12 cellular contexts compared by ENCODE assay signal in the genomic region with DNA sequence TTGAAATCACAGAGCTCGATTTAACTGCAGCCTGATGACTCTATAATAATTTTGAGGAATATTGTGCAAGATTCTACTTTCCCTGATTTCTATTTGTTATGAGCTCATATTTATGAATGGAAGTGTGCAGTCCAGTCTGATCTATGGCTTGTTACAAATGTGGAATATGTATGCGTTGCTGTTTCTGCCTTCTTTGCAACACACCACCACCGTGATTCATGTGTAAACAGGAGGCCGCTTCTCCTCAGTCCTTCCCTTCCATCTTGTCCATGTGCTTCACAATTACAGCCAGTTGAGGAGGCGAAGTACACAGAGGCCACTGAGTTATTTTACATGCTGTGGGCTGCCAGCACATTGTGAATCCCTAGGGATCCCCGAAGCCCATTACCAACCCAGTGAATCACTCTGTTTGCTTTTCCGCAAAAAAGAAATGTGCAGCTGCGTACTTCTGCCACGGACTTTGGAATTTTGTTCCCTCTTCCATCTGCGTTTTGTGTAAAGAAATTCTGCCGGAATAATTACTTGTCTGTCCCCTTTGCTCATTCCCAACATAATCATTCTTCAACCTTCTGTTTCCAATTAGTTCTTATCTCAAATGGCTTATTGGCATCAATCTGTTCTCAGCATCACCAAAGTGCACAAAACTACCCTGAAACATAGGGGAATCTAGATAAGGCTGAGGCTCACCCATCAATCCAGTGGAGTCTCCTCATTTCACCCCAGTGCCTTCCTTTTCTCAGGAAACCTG.
DNase-seq lines count a peak whose midpoint lies in the region; TF ChIP-seq lines count a peak whose summit lies in the region.
"Had no signal": no experiment of that assay in that cellular context is flagged by ENCODE, and none has a peak within 500 bp of the region (broad histone marks: within the 10 kb centered on the region; RNA-seq: fewer than 3 reads in every experiment).

No MANE protein-coding gene starts in this region.

- intact Hi-C loops in activated T-helper 2 cell treated with anti-CD3 and anti-CD28 coated beads, Interferon-gamma antibody, Interleukin-2, Interleukin-4, amounts not matched to agents 10 μg/mL and 5 μg/mL and 100 μg/mL, durations not matched to agents 14 hours and 24 hours and 36 hours (cut with micrococcal nuclease), result no loop called here
- intact Hi-C loops in PC-9 (cut with micrococcal nuclease; ENCODE audit: unreplicated experiment), result no loop called here

- H3K27me3 Mint-ChIP-seq in chondrocyte (ENCODE audit: low read depth), result no peaks in the 10 kb centered on the region
- H3K27me3 Mint-ChIP-seq in activated T-helper 2 cell treated with anti-CD3 and anti-CD28 coated beads, Interferon-gamma antibody, Interleukin-2, Interleukin-4, amounts not matched to agents 10 μg/mL and 5 μg/mL and 100 μg/mL, durations not matched to agents 14 hours and 24 hours and 36 hours (ENCODE audit: low read depth), result no peaks in the 10 kb centered on the region
- H3K27me3 Mint-ChIP-seq: activated naive CD4-positive, alpha-beta T cell treated with anti-CD3 and anti-CD28 coated beads, Interleukin-2, amount 10 ng/mL, durations not matched to agents 7 days and 5 days had no signal

- H3K9me2 ChIP-seq in PC-9 (ENCODE audit: insufficient read depth), result no peaks in the 10 kb centered on the region

- H3K27ac Mint-ChIP-seq in chondrocyte (ENCODE audit: unreplicated experiment), result peak overlapping the region; percentile 81
- H3K27ac Mint-ChIP-seq in activated T-helper 2 cell treated with anti-CD3 and anti-CD28 coated beads, Interferon-gamma antibody, Interleukin-2, Interleukin-4, amounts not matched to agents 10 μg/mL and 5 μg/mL and 100 μg/mL, durations not matched to agents 14 hours and 24 hours and 36 hours, result no peak overlapping the region
- H3K27ac Mint-ChIP-seq: activated CD4-positive, alpha-beta T cell treated with anti-CD3 and anti-CD28 coated beads for 36 hours; activated naive CD4-positive, alpha-beta T cell treated with anti-CD3 and anti-CD28 coated beads, Interleukin-2, amount 10 ng/mL, durations not matched to agents 7 days and 5 days had no signal

- no peaks in the 10 kb centered on the region for H3K27me3 ChIP-seq in PC-9 (ENCODE audit: insufficient read depth, low read depth)

- H3K79me2 ChIP-seq in PC-9 (ENCODE audit: low read depth), result no peaks in the 10 kb centered on the region

- DNase-seq in AG10803 (ENCODE audit: low read depth) (peak; percentile 93), NCI-H1694 treated with DMSO at 0.1 percent for 48 hours (lab: John Stamatoyannopoulos, UW) (peak; percentile 55), chondrocyte (ENCODE audit: low spot score) (no peak), myocyte (ENCODE audit: low read depth) (peak; percentile 85), PC-9 (no peak), NCI-H748 treated with DMSO at 0.1 percent for 48 hours (lab: John Stamatoyannopoulos, UW) (no peak)
- DNase-seq in activated T-helper 2 cell treated with anti-CD3 and anti-CD28 coated beads, Interferon-gamma antibody, Interleukin-2, Interleukin-4, amounts not matched to agents 10 μg/mL and 5 μg/mL and 100 μg/mL, durations not matched to agents 14 hours and 24 hours and 36 hours (ENCODE audit: low spot score), result no peak
- no peak for DNase-seq in stimulated activated CD4-positive, alpha-beta T cell treated with anti-CD3 and anti-CD28 coated beads, Interleukin-2, amount 100 ng/mL, for 24 hours
- DNase-seq: activated CD4-positive, alpha-beta T cell treated with anti-CD3 and anti-CD28 coated beads for 36 hours; activated naive CD4-positive, alpha-beta T cell treated with anti-CD3 and anti-CD28 coated beads, Interleukin-2, amount 10 ng/mL, durations not matched to agents 7 days and 5 days; lower lobe of right lung had no signal

- H3K4me2 ChIP-seq in PC-9, result no peak overlapping the region

- no peaks in the 10 kb centered on the region for H4K20me1 ChIP-seq in PC-9 (ENCODE audit: insufficient read depth)

- peaks cover 31% of the 10 kb centered on the region for H3K4me1 Mint-ChIP-seq in chondrocyte (ENCODE audit: low read depth)
- no peaks in the 10 kb centered on the region for H3K4me1 Mint-ChIP-seq in activated T-helper 2 cell treated with anti-CD3 and anti-CD28 coated beads, Interferon-gamma antibody, Interleukin-2, Interleukin-4, amounts not matched to agents 10 μg/mL and 5 μg/mL and 100 μg/mL, durations not matched to agents 14 hours and 24 hours and 36 hours (ENCODE audit: low read depth)
- H3K4me1 Mint-ChIP-seq: activated CD4-positive, alpha-beta T cell treated with anti-CD3 and anti-CD28 coated beads for 36 hours; activated naive CD4-positive, alpha-beta T cell treated with anti-CD3 and anti-CD28 coated beads, Interleukin-2, amount 10 ng/mL, durations not matched to agents 7 days and 5 days had no signal

- POLR2A ChIA-PET in PC-9 (lab: Charles Lee; ENCODE audit: unreplicated experiment), result interaction anchor here (0.6 kb wide), 1 partner anchor 801 kb away, joined by 9 read pairs; no protein-coding TSS in a partner anchor

- H3K4me1 ChIP-seq in PC-9 (replicated peaks; ENCODE audit: insufficient read depth), result no peaks in the 10 kb centered on the region
- H3K4me1 ChIP-seq: lower lobe of right lung had no signal

- H3F3A ChIP-seq in PC-9 (ENCODE audit: insufficient read depth, low read depth), result no peaks in the 10 kb centered on the region

- BruUV-seq in PC-9 (replicated peaks; lab: Mats Ljungman, UMichigan), result no TSS peak

- H3K4me3 ChIP-seq in AG10803 (ENCODE audit: low read length), result no peak overlapping the region
- no peak overlapping the region for H3K4me3 ChIP-seq in PC-9
- H3K4me3 ChIP-seq: lower lobe of right lung had no signal

- TF ChIP-seq CTCF in AG10803 (conservative IDR thresholded peaks at IDR 0.05; ENCODE audit: low read length) (no peak), chondrocyte (IDR thresholded peaks at IDR 0.05) (no peak), PC-9 (conservative IDR thresholded peaks at IDR 0.05) (no peak)

- H3K36me3 Mint-ChIP-seq in chondrocyte (ENCODE audit: low read depth), result no peaks in the 10 kb centered on the region
- no peaks in the 10 kb centered on the region for H3K36me3 Mint-ChIP-seq in activated T-helper 2 cell treated with anti-CD3 and anti-CD28 coated beads, Interferon-gamma antibody, Interleukin-2, Interleukin-4, amounts not matched to agents 10 μg/mL and 5 μg/mL and 100 μg/mL, durations not matched to agents 14 hours and 24 hours and 36 hours (ENCODE audit: low read depth)
- H3K36me3 Mint-ChIP-seq: activated naive CD4-positive, alpha-beta T cell treated with anti-CD3 and anti-CD28 coated beads, Interleukin-2, amount 10 ng/mL, durations not matched to agents 7 days and 5 days had no signal

- peak overlapping the region; percentile 24 for H3K4me3 Mint-ChIP-seq in chondrocyte (ENCODE audit: unreplicated experiment)
- H3K4me3 Mint-ChIP-seq in activated T-helper 2 cell treated with anti-CD3 and anti-CD28 coated beads, Interferon-gamma antibody, Interleukin-2, Interleukin-4, amounts not matched to agents 10 μg/mL and 5 μg/mL and 100 μg/mL, durations not matched to agents 14 hours and 24 hours and 36 hours (ENCODE audit: low read depth), result no peak overlapping the region
- H3K4me3 Mint-ChIP-seq: activated CD4-positive, alpha-beta T cell treated with anti-CD3 and anti-CD28 coated beads for 36 hours; activated naive CD4-positive, alpha-beta T cell treated with anti-CD3 and anti-CD28 coated beads, Interleukin-2, amount 10 ng/mL, durations not matched to agents 7 days and 5 days had no signal

- CTCF ChIA-PET in PC-9 (lab: Charles Lee), result interaction anchor here (0.5 kb wide), 1 partner anchor 323 kb away, joined by 5 read pairs; no protein-coding TSS in a partner anchor

- no peaks in the 10 kb centered on the region for H3K36me3 ChIP-seq in PC-9 (ENCODE audit: low read depth)
- H3K36me3 ChIP-seq: lower lobe of right lung had no signal

- H3K9me3 ChIP-seq in PC-9 (ENCODE audit: insufficient read depth, low read depth), result no peaks in the 10 kb centered on the region
- H3K9me3 ChIP-seq: lower lobe of right lung had no signal

- no peak overlapping the region for H3K27ac ChIP-seq in PC-9
- H3K27ac ChIP-seq: C4-2B, lower lobe of right lung had no signal

- peaks cover 2% of the 10 kb centered on the region for H3K9me3 Mint-ChIP-seq in chondrocyte (ENCODE audit: low read depth)
- no peaks in the 10 kb centered on the region for H3K9me3 Mint-ChIP-seq in activated T-helper 2 cell treated with anti-CD3 and anti-CD28 coated beads, Interferon-gamma antibody, Interleukin-2, Interleukin-4, amounts not matched to agents 10 μg/mL and 5 μg/mL and 100 μg/mL, durations not matched to agents 14 hours and 24 hours and 36 hours
- H3K9me3 Mint-ChIP-seq: activated naive CD4-positive, alpha-beta T cell treated with anti-CD3 and anti-CD28 coated beads, Interleukin-2, amount 10 ng/mL, durations not matched to agents 7 days and 5 days had no signal

- H2AFZ ChIP-seq in PC-9, result no peak overlapping the region

Comparison
In these comparisons a context has a peak if more than half of its experiments do, and no peak if none do; other contexts are left out.
1. DNase-seq: peak in AG10803 (single experiment), NCI-H1694 treated with DMSO at 0.1 percent for 48 hours (single experiment) and myocyte (single experiment); none in chondrocyte (single experiment), activated T-helper 2 cell treated with anti-CD3 and anti-CD28 coated beads, Interferon-gamma antibody, Interleukin-2, Interleukin-4, amounts not matched to agents 10 μg/mL and 5 μg/mL and 100 μg/mL, durations not matched to agents 14 hours and 24 hours and 36 hours (single experiment), PC-9 (0 of 2), NCI-H748 treated with DMSO at 0.1 percent for 48 hours (single experiment) and stimulated activated CD4-positive, alpha-beta T cell treated with anti-CD3 and anti-CD28 coated beads, Interleukin-2, amount 100 ng/mL, for 24 hours (0 of 2).